Comparison of ENCODE assay signal across 23 cellular contexts in the genomic region with DNA sequence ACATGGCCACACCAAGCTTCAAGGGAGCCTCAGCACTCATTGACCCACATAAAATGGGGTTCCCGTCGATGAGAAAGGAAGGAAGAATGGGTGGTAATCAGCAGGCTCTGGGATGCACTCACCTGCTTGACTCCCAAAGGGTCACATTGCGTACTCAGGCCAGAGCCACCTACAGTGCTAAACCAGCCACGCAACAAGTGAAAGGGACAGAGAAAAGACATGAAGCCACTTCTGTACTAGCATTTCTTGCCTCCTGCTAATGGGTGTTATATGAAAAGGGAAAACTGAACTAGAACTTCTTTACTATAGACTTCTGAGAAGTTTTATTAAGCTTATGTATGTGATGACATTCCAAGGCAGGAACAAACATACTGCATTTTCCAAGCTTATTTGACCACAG.
DNase-seq lines count a peak whose midpoint lies in the region; ATAC-seq, FAIRE-seq and TF ChIP-seq lines count a peak whose summit lies in the region.
"Had no signal": no experiment of that assay in that cellular context is flagged by ENCODE, and none has a peak within 500 bp of the region (broad histone marks: within the 10 kb centered on the region; RNA-seq: fewer than 3 reads in every experiment).

No MANE protein-coding gene starts in this region.

- TF ChIP-seq RAD21 in GM12878 (IDR thresholded peaks at IDR 0.05; ENCODE audit: insufficient read depth, low read depth, low read length), result no peak

- no peaks in the 10 kb centered on the region for H4K20me1 ChIP-seq in BLaER1
- no peaks in the 10 kb centered on the region for H4K20me1 ChIP-seq in GM12878 (ENCODE audit: control insufficient read depth, insufficient read depth)

- POLR2A ChIA-PET in GM12878 (lab: Charles Lee), result interaction anchor here (0.6 to 1.3 kb wide), 3 partner anchors 72 to 1879 kb away, joined by 3 to 5 read pairs (median 4); no protein-coding TSS in a partner anchor

- no peak overlapping the region for H3K4me3 ChIP-seq in BLaER1
- H3K4me3 ChIP-seq in GM12878, result no peak overlapping the region
- H3K4me3 ChIP-seq: esophagus muscularis mucosa, MG63 had no signal

- H3K9me3 Mint-ChIP-seq in activated naive CD8-positive, alpha-beta T cell treated with anti-CD3 and anti-CD28 coated beads, Interleukin-2, amount 50 U/mL, for 24 hours, result peaks cover 5% of the 10 kb centered on the region
- H3K9me3 Mint-ChIP-seq: effector memory CD8-positive, alpha-beta T cell had no signal

- no peak for DNase-seq in GM12878 (ENCODE audit: low read depth, low spot score)
- no peak for DNase-seq in SHP77 (lab: John Stamatoyannopoulos, UW)
- no peak for DNase-seq in activated naive CD8-positive, alpha-beta T cell treated with anti-CD3 and anti-CD28 coated beads, Interleukin-2, amount 50 U/mL, for 24 hours
- no peak for DNase-seq in activated CD8-positive, alpha-beta memory T cell treated with anti-CD3 and anti-CD28 coated beads, Interleukin-2, amount 50 U/mL, for 4 hours
- DNase-seq in NCI-H82 (lab: John Stamatoyannopoulos, UW), result no peak
- DNase-seq: activated effector memory CD4-positive, alpha-beta T cell treated with Interleukin-2 at 50 U/mL for 16 hours; mammary epithelial cell; MG63; NCI-H1694; NCI-H526 treated with DMSO at 0.1 percent for 48 hours; occipital lobe; retina; T1000 had no signal

- H3K9ac ChIP-seq in BLaER1 (no peak overlapping the region), GM12878 (ENCODE audit: control insufficient read depth, insufficient read depth, low read length) (no peak overlapping the region)

- no peak for TF ChIP-seq CTCF in GM12878 (IDR thresholded peaks at IDR 0.05 in 2 of 3, conservative IDR thresholded peaks at IDR 0.05 in 1 of 3; ENCODE audit: control insufficient read depth in 2 of 3, extremely low read depth in 1 of 3, insufficient read depth in 1 of 3, low read depth in 3 of 3, low read length in 3 of 3)

- ATAC-seq in GM18861 (IDR thresholded peaks at IDR 0.05; ENCODE audit: unreplicated experiment) (peak; percentile 25), HG03565 (IDR thresholded peaks at IDR 0.05; ENCODE audit: unreplicated experiment) (peak; percentile 8), GM12878 (peak; percentile 35)
- no peak for ATAC-seq in activated naive CD8-positive, alpha-beta T cell treated with anti-CD3 and anti-CD28 coated beads, Interleukin-2, amount 50 U/mL, for 24 hours

- H3K27ac Mint-ChIP-seq in activated naive CD8-positive, alpha-beta T cell treated with anti-CD3 and anti-CD28 coated beads, Interleukin-2, amount 50 U/mL, for 24 hours, result no peak overlapping the region
- H3K27ac Mint-ChIP-seq: activated CD4-positive, alpha-beta memory T cell treated with anti-CD3 and anti-CD28 coated beads for 36 hours; brain had no signal

- no peaks in the 10 kb centered on the region for H3K79me2 ChIP-seq in GM12878 (ENCODE audit: control insufficient read depth, insufficient read depth, low read length)

- RAD21 ChIA-PET in GM12878 (lab: Charles Lee; ENCODE audit: unreplicated experiment), result interaction anchor here (0.6 to 2.6 kb wide), 14 partner anchors 9 to 193 kb away, joined by 3 to 23 read pairs (median 3); no protein-coding TSS in a partner anchor

- CTCF ChIA-PET in GM12878 (lab: Yijun Ruan, JAX), result interaction anchor here (1.0 to 1.7 kb wide), 12 partner anchors 12 to 235 kb away, joined by 3 to 7 read pairs (median 3); no protein-coding TSS in a partner anchor

- H3K4me1 Mint-ChIP-seq in activated naive CD8-positive, alpha-beta T cell treated with anti-CD3 and anti-CD28 coated beads, Interleukin-2, amount 50 U/mL, for 24 hours, result peaks cover 44% of the 10 kb centered on the region
- H3K4me1 Mint-ChIP-seq: brain had no signal

- H3K4me2 ChIP-seq in BLaER1 (peak overlapping the region; percentile 69), GM12878 (ENCODE audit: control insufficient read depth, insufficient read depth) (peak overlapping the region; percentile 20)

- no peaks in the 10 kb centered on the region for H3K27me3 Mint-ChIP-seq in activated naive CD8-positive, alpha-beta T cell treated with anti-CD3 and anti-CD28 coated beads, Interleukin-2, amount 50 U/mL, for 24 hours
- H3K27me3 Mint-ChIP-seq: activated CD4-positive, alpha-beta memory T cell treated with anti-CD3 and anti-CD28 coated beads for 36 hours; brain; effector memory CD8-positive, alpha-beta T cell had no signal

- H2AFZ ChIP-seq in GM12878 (ENCODE audit: control insufficient read depth, low read depth, low read length), result no peak overlapping the region

- TF ChIP-seq EP300 in GM12878 (IDR thresholded peaks at IDR 0.05; ENCODE audit: borderline replicate concordance in 1 of 2, control insufficient read depth in 1 of 2, low read depth in 2 of 2, low read length in 2 of 2), result no peak

- FAIRE-seq in GM12878 (lab: Jason Lieb, UNC), result no peak
- FAIRE-seq: frontal cortex, keratinocyte, urothelium cell line had no signal

- peaks cover 5% of the 10 kb centered on the region for H3K36me3 Mint-ChIP-seq in activated naive CD8-positive, alpha-beta T cell treated with anti-CD3 and anti-CD28 coated beads, Interleukin-2, amount 50 U/mL, for 24 hours (ENCODE audit: low read depth)
- H3K36me3 Mint-ChIP-seq: brain had no signal

- intact Hi-C loops in GM12878 (cut with micrococcal nuclease; ENCODE audit: unreplicated experiment), result loop anchor here (2.0 to 5.0 kb wide), 4 partner anchors 72 to 238 kb away; a partner anchor contains a TSS

- H3K27ac ChIP-seq in BLaER1 (peak overlapping the region; percentile 52), GM12878 (ENCODE audit: control insufficient read depth, insufficient read depth) (no peak overlapping the region)
- H3K27ac ChIP-seq: esophagus muscularis mucosa had no signal

- H3K36me3 ChIP-seq in BLaER1 (no peaks in the 10 kb centered on the region), GM12878 (ENCODE audit: control insufficient read depth in 2 of 2, insufficient read depth in 2 of 2, low read length in 1 of 2) (no peaks in the 10 kb centered on the region)
- H3K36me3 ChIP-seq: esophagus muscularis mucosa, MG63 had no signal

- 86% methylated on average over 4 of the region's 4 CpGs for WGBS in GM12878 (ENCODE audit: insufficient coverage, insufficient replicate concordance, low lambda C conversion rate, missing lambda C conversion rate)

- in situ Hi-C loops in GM12878 (cut with MboI), result no loop called here

- H3K27me3 ChIP-seq in BLaER1 (no peaks in the 10 kb centered on the region), GM12878 (replicated peaks in 1 of 2; ENCODE audit: control insufficient read depth in 2 of 2, insufficient read depth in 2 of 2, low read length in 1 of 2) (no peaks in the 10 kb centered on the region)
- H3K27me3 ChIP-seq: esophagus muscularis mucosa, MG63 had no signal

- H3K9me3 ChIP-seq in BLaER1, result peaks cover 11% of the 10 kb centered on the region
- peaks cover 2% of the 10 kb centered on the region; the same call in 2 of the 3 replicates for H3K9me3 ChIP-seq in GM12878 (replicated peaks; ENCODE audit: control insufficient read depth, insufficient read depth, low read length)
- H3K9me3 ChIP-seq: MG63 had no signal

- BruUV-seq in GM12878 (replicated peaks; lab: Mats Ljungman, UMichigan), result no TSS peak

- SMC1A ChIA-PET in GM12878 (lab: Charles Lee; ENCODE audit: uncharacterized antibody, unreplicated experiment), result interaction anchor here (0.7 to 3.5 kb wide), 22 partner anchors 13 to 238 kb away, joined by 3 to 35 read pairs (median 4); no protein-coding TSS in a partner anchor

- no peak for TF ChIP-seq POLR2A in GM12878 (IDR thresholded peaks at IDR 0.05; ENCODE audit: low read depth, low read length)

- H3K4me1 ChIP-seq in BLaER1, result peaks cover 51% of the 10 kb centered on the region
- peaks cover 38% of the 10 kb centered on the region for H3K4me1 ChIP-seq in GM12878 (ENCODE audit: control insufficient read depth, insufficient read depth, low read length)
- H3K4me1 ChIP-seq: esophagus muscularis mucosa had no signal

- no peak overlapping the region for H3K4me3 Mint-ChIP-seq in activated naive CD8-positive, alpha-beta T cell treated with anti-CD3 and anti-CD28 coated beads, Interleukin-2, amount 50 U/mL, for 24 hours
- H3K4me3 Mint-ChIP-seq: activated CD4-positive, alpha-beta memory T cell treated with anti-CD3 and anti-CD28 coated beads for 36 hours; brain; effector memory CD8-positive, alpha-beta T cell had no signal

TF ChIP-seq in GM12878, 131 proteins besides CTCF, POLR2A, EP300 and RAD21:
- TF ChIP-seq, protein P1, sequence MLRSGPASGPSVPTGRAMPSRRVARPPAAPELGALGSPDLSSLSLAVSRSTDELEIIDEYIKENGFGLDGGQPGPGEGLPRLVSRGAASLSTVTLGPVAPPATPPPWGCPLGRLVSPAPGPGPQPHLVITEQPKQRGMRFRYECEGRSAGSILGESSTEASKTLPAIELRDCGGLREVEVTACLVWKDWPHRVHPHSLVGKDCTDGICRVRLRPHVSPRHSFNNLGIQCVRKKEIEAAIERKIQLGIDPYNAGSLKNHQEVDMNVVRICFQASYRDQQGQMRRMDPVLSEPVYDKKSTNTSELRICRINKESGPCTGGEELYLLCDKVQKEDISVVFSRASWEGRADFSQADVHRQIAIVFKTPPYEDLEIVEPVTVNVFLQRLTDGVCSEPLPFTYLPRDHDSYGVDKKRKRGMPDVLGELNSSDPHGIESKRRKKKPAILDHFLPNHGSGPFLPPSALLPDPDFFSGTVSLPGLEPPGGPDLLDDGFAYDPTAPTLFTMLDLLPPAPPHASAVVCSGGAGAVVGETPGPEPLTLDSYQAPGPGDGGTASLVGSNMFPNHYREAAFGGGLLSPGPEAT (IDR thresholded peaks at IDR 0.05; ENCODE audit: low read depth), result no peak
- TF ChIP-seq IKZF2 (IDR thresholded peaks at IDR 0.05), result 0 out of 4 replicates have a peak, but pooled peaks of 1 of the 2 experiments have one; percentile 3
